Comparison of ENCODE assay signal across 16 cellular contexts in the genomic region with DNA sequence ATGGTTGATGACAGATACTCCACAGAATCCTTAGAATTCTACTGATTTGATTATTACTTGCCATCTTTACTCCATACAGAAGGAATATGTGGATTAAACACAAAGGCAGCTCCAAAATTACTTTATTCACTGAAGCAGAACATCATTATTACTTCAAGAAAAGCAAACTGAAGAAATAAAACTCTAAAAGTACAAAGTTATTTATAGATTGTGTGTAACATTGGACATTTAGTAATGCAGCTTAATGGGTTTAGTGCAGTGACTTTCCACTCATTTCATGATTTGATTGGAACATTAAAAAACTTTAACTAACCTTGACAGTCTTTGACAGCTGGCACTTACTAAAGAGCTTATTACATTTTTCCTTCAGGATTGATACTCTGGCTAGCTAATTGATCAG. TPM values are rescaled to one million over a fixed set of nuclear protein-coding genes. Genes with fewer than 3 reads are reported as not detected.
DNase-seq lines count a peak whose midpoint lies in the region; ATAC-seq and TF ChIP-seq lines count a peak whose summit lies in the region.
"Had no signal": no experiment of that assay in that cellular context is flagged by ENCODE, and none has a peak within 500 bp of the region (broad histone marks: within the 10 kb centered on the region; RNA-seq: fewer than 3 reads in every experiment).

No MANE protein-coding gene starts in this region.

- no peaks in the 10 kb centered on the region for H3K9me3 ChIP-seq in heart left ventricle
- no peaks in the 10 kb centered on the region for H3K9me3 ChIP-seq in psoas muscle
- no peaks in the 10 kb centered on the region for H3K9me3 ChIP-seq in vagina
- H3K9me3 ChIP-seq: HAP-1, SJSA1 had no signal

- H3K4me3 ChIP-seq in heart left ventricle: no peak overlapping the region
- H3K4me3 ChIP-seq in psoas muscle: no peak overlapping the region
- no peak overlapping the region for H3K4me3 ChIP-seq in vagina
- H3K4me3 ChIP-seq: GM12878, HAP-1, SJSA1 had no signal

- H3K36me3 ChIP-seq in heart left ventricle (peaks cover 0 to 19% (median 0%) of the 10 kb centered on the region in 9 donors), psoas muscle (ENCODE audit: insufficient read depth in 1 of 2, low read depth in 1 of 2) (peaks cover 0 to 9% of the 10 kb centered on the region in 2 donors), vagina (no peaks in the 10 kb centered on the region)
- H3K36me3 ChIP-seq: HAP-1, SJSA1 had no signal

- H3K27me3 ChIP-seq in heart left ventricle (no peaks in the 10 kb centered on the region), psoas muscle (ENCODE audit: insufficient read depth in 3 of 3, low read length in 2 of 3) (no peaks in the 10 kb centered on the region), vagina (no peaks in the 10 kb centered on the region)
- H3K27me3 ChIP-seq: SJSA1 had no signal

- H3K4me1 ChIP-seq in heart left ventricle: peaks cover 0 to 41% (median 21%) of the 10 kb centered on the region in 12 donors
- peaks cover 32% of the 10 kb centered on the region for H3K4me1 ChIP-seq in psoas muscle
- peaks cover 29% of the 10 kb centered on the region for H3K4me1 ChIP-seq in vagina

- ATAC-seq in heart left ventricle: no peak
- ATAC-seq in Right ventricle myocardium superior (ENCODE audit: poor library complexity): no peak
- peak in 1 of 4 donors; percentile 36 for ATAC-seq in psoas muscle
- no peak for ATAC-seq in sciatic nerve
- ATAC-seq: GM12878 had no signal

- H3K4me1 Mint-ChIP-seq in brain: peaks cover 29% of the 10 kb centered on the region

- no peaks in the 10 kb centered on the region for H3K27me3 Mint-ChIP-seq in brain

- no peak for DNase-seq in heart left ventricle
- no peak for DNase-seq in Right ventricle myocardium superior
- DNase-seq in psoas muscle: no peak
- no peak for DNase-seq in vagina (ENCODE audit: extremely low spot score in 2 of 2)
- no peak for DNase-seq in activated CD8-positive, alpha-beta memory T cell treated with anti-CD3 and anti-CD28 coated beads, Interleukin-2, amount 50 U/mL, for 4 hours
- DNase-seq in NCI-H748 treated with DMSO at 0.1 percent for 48 hours (lab: John Stamatoyannopoulos, UW): no peak
- DNase-seq in sciatic nerve (ENCODE audit: low spot score): no peak
- DNase-seq: Karpas-422, MM.1S, NCI-H1930, NCI-H2171 had no signal

- H3K27ac Mint-ChIP-seq in brain: peak overlapping the region in 4 of 5 experiments; percentile 31 to 84 (median 60)
- H3K27ac Mint-ChIP-seq: CD14-positive monocyte had no signal

- TF ChIP-seq POLR2A in heart left ventricle (IDR thresholded peaks at IDR 0.05) (no peak), vagina (IDR thresholded peaks at IDR 0.05) (no peak)

- H3K4me3 Mint-ChIP-seq in brain: no peak overlapping the region
- H3K4me3 Mint-ChIP-seq: CD14-positive monocyte had no signal

- H3K9me3 Mint-ChIP-seq in brain: no peaks in the 10 kb centered on the region
- H3K9me3 Mint-ChIP-seq: CD14-positive monocyte had no signal

- TF ChIP-seq CTCF in heart left ventricle (IDR thresholded peaks at IDR 0.05): no peak
- TF ChIP-seq CTCF in brain (conservative IDR thresholded peaks at IDR 0.05): no peak
- no peak for TF ChIP-seq CTCF in psoas muscle (IDR thresholded peaks at IDR 0.05)
- no peak for TF ChIP-seq CTCF in vagina (IDR thresholded peaks at IDR 0.05)

- peaks cover 20% of the 10 kb centered on the region for H3K36me3 Mint-ChIP-seq in brain
- H3K36me3 Mint-ChIP-seq: CD14-positive monocyte had no signal

- H3K27ac ChIP-seq in heart left ventricle (peak overlapping the region in 9 of 12 donors; percentile 1 to 54 (median 21)), psoas muscle (peak overlapping the region; percentile 28), vagina (peak overlapping the region; percentile 54)
- H3K27ac ChIP-seq: SJSA1 had no signal

- intact Hi-C loops in heart left ventricle (cut with DNase I) (loop anchor here (2.0 to 10.0 kb wide), 7 partner anchors 53 to 127 kb away; a partner anchor contains a TSS), Right ventricle myocardium superior (cut with DNase I) (loop anchor here (5.0 kb wide), 1 partner anchor 60 kb away; a partner anchor contains a TSS), psoas muscle (cut with DNase I) (loop anchor here in 1 of 2 donors (5.0 kb wide), 1 partner anchor 55 kb away; no protein-coding TSS in a partner anchor), vagina (cut with DNase I) (loop anchor here (5.0 kb wide), 1 partner anchor 115 kb away; no protein-coding TSS in a partner anchor), sciatic nerve (cut with DNase I) (no loop called here)

RNA-seq across cellular contexts. Expression of a gene that starts 59.0 kb away (rescaled TPM):
- total RNA-seq in heart left ventricle (1,000 to 10,000 TPM; 1,194 to 2,963 (median 1,871) TPM), Right ventricle myocardium superior (3,087 TPM), psoas muscle (1,000 to 10,000 TPM; 1,152 to 2,814 (median 1,810) TPM), vagina (127 TPM), sciatic nerve (131 TPM)
- polyA plus RNA-seq in heart left ventricle (1,000 to 10,000 TPM in 1 of 2 donors, 100 to 1,000 TPM in 1; 494 to 1,113 TPM), brain (ENCODE audit: insufficient read depth, low read depth, low replicate concordance) (139 TPM), psoas muscle (1,000 to 10,000 TPM in 2 of 3 donors, 100 to 1,000 TPM in 1; 691 to 1,378 (median 1,014) TPM)
